8 cellular contexts compared by ENCODE assay signal in the genomic region with DNA sequence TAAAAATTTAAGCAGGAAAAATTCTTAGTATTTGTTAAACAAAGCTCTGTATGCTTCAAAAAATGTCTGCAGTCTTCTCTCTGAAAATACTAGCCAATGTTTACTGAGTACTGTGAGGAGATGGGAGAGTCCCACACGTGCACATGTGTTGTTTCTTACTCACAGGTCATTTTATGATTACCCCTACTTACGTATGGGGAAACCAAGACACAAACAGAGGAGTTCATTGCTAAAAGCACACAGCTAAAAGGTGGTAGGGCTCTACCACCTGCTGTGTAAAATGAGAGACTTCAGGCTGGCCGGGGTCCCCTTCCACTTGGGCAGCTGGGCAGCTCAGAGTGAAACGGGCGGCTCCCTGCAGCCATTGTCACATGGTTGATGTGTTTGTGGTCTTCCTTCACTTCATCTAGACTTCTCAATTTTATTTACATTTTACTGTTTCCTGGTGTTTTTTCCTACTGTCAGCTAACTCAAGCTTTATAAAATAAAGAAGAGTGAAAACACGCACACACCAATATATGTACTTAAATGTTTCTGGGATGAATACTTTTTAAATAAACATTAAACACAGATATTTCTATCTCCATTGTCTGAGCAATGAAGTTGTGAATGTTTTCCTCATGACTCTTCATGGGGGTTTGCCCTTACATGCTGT.
DNase-seq lines count a peak whose midpoint lies in the region; ATAC-seq, FAIRE-seq and TF ChIP-seq lines count a peak whose summit lies in the region.

No MANE protein-coding gene starts in this region.

- H3K9me3 ChIP-seq in thymus (ENCODE audit: control insufficient read depth) = no peaks in the 10 kb centered on the region

- WGBS in thymus = 94% methylated on average over 6 of the region's 6 CpGs

- no peaks in the 10 kb centered on the region for H3K36me3 ChIP-seq in thymus (ENCODE audit: control insufficient read depth, insufficient read depth)

- H3K4me1 ChIP-seq in thymus (ENCODE audit: control insufficient read depth, insufficient read depth, low read length) = peaks cover 17% of the 10 kb centered on the region

- H3K9me3 Mint-ChIP-seq in activated T-cell treated with anti-CD3 and anti-CD28 coated beads, Interleukin-2, amount 50 U/mL, for 4 hours = no peaks in the 10 kb centered on the region
- peaks cover 7% of the 10 kb centered on the region for H3K9me3 Mint-ChIP-seq in activated B cell treated with CpG ODN at 0.5 μM for 24 hours
- no peaks in the 10 kb centered on the region for H3K9me3 Mint-ChIP-seq in immature natural killer cell

- intact Hi-C loops in activated B cell treated with CpG ODN at 0.5 μM for 24 hours (cut with micrococcal nuclease) = no loop called here

- POLR2A ChIA-PET in activated B cell treated with CpG ODN at 0.5 μM for 24 hours (lab: Charles Lee) = interaction anchor here (1.0 to 12.6 kb wide), 6 partner anchors 7 to 139 kb away, joined by 3 to 171 read pairs (median 25); a partner anchor contains a TSS

- peaks cover 88% of the 10 kb centered on the region for H3K4me1 Mint-ChIP-seq in activated T-cell treated with anti-CD3 and anti-CD28 coated beads, Interleukin-2, amount 50 U/mL, for 4 hours (ENCODE audit: low read depth)
- H3K4me1 Mint-ChIP-seq in activated B cell treated with CpG ODN at 0.5 μM for 24 hours (peaks cover 83% of the 10 kb centered on the region), immature natural killer cell (peaks cover 89 to 93% of the 10 kb centered on the region in 2 donors)

- no peak overlapping the region for H3K4me3 ChIP-seq in thymus (ENCODE audit: low read length)

- H3K27me3 ChIP-seq in thymus (ENCODE audit: control insufficient read depth, insufficient read depth) = peaks cover 3% of the 10 kb centered on the region

- peak overlapping the region; percentile 61 for H3K4me3 Mint-ChIP-seq in activated T-cell treated with anti-CD3 and anti-CD28 coated beads, Interleukin-2, amount 50 U/mL, for 4 hours
- H3K4me3 Mint-ChIP-seq in activated B cell treated with CpG ODN at 0.5 μM for 24 hours (peak overlapping the region; percentile 55), immature natural killer cell (peak overlapping the region; percentile 73 to 86 (median 83))

- H3K27ac Mint-ChIP-seq in activated B cell treated with CpG ODN at 0.5 μM for 24 hours = peak overlapping the region; percentile 94
- H3K27ac Mint-ChIP-seq in immature natural killer cell = peak overlapping the region; percentile 94 to 99 (median 99)

- peak overlapping the region; percentile 88 for H3K27ac ChIP-seq in thymus (ENCODE audit: low read depth)

- ATAC-seq in activated T-cell treated with anti-CD3 and anti-CD28 coated beads, Interleukin-2, amount 50 U/mL, for 4 hours = no peak
- ATAC-seq in activated B cell treated with CpG ODN at 0.5 μM for 24 hours (ENCODE audit: low read depth) = no peak

- CTCF ChIA-PET in activated B cell treated with CpG ODN at 0.5 μM for 24 hours (lab: Charles Lee) = interaction anchor here (0.7 to 3.5 kb wide), 8 partner anchors 56 to 151 kb away, joined by 3 to 29 read pairs (median 4); no protein-coding TSS in a partner anchor

- peaks cover 34% of the 10 kb centered on the region for H3K36me3 Mint-ChIP-seq in activated T-cell treated with anti-CD3 and anti-CD28 coated beads, Interleukin-2, amount 50 U/mL, for 4 hours (ENCODE audit: insufficient read depth)
- peaks cover 62% of the 10 kb centered on the region for H3K36me3 Mint-ChIP-seq in activated B cell treated with CpG ODN at 0.5 μM for 24 hours (ENCODE audit: low read depth)
- H3K36me3 Mint-ChIP-seq in immature natural killer cell = peaks cover 38 to 65% (median 54%) of the 10 kb centered on the region in 3 donors

- no peaks in the 10 kb centered on the region for H3K27me3 Mint-ChIP-seq in activated T-cell treated with anti-CD3 and anti-CD28 coated beads, Interleukin-2, amount 50 U/mL, for 4 hours (ENCODE audit: low read depth)
- H3K27me3 Mint-ChIP-seq in activated B cell treated with CpG ODN at 0.5 μM for 24 hours (no peaks in the 10 kb centered on the region), immature natural killer cell (ENCODE audit: low read depth in 3 of 3) (peaks cover 14 to 52% (median 48%) of the 10 kb centered on the region in 3 donors)

- no peak for FAIRE-seq in RCC 7860 (lab: Jason Lieb, UNC)

- no peak for DNase-seq in activated T-cell treated with anti-CD3 and anti-CD28 coated beads, Interleukin-2, amount 50 U/mL, for 4 hours
- no peak for DNase-seq in activated T-cell treated with anti-CD3 and anti-CD28 coated beads, Interleukin-2, amount 50 U/mL, for 48 hours
- DNase-seq in activated B cell treated with CpG ODN at 0.5 μM for 24 hours = no peak
- DNase-seq in immature natural killer cell = peak in 2 of 3 donors; percentile 49 to 56
- no peak for DNase-seq in RCC 7860 (ENCODE audit: low spot score)
- no peak for DNase-seq in GDM1 (lab: John Stamatoyannopoulos, UW)
- DNase-seq in cerebellar cortex (ENCODE audit: low spot score) = no peak

- TF ChIP-seq CTCF in activated B cell treated with CpG ODN at 0.5 μM for 24 hours (IDR thresholded peaks at IDR 0.05) = no peak

Comparison
In these comparisons a context has a peak if more than half of its experiments do, and no peak if none do; other contexts are left out.
1. DNase-seq: peak in immature natural killer cell (2 of 3); none in activated T-cell treated with anti-CD3 and anti-CD28 coated beads, Interleukin-2, amount 50 U/mL, for 4 hours (single experiment), activated T-cell treated with anti-CD3 and anti-CD28 coated beads, Interleukin-2, amount 50 U/mL, for 48 hours (0 of 2), activated B cell treated with CpG ODN at 0.5 μM for 24 hours (single experiment), RCC 7860 (single experiment), GDM1 (single experiment) and cerebellar cortex (single experiment).
2. Peak in every context shown above with its lines, with median percentiles within 50 percentile points of each other: H3K4me3 Mint-ChIP-seq.